ENCODE assay signal across 18 cellular contexts in genomic region chr11:119816660-119817059, GRCh38.
"Had no signal": no experiment of that assay in that cellular context is flagged by ENCODE, and none has a peak within 500 bp of the region (broad histone marks: within the 10 kb centered on the region; RNA-seq: fewer than 3 reads in every experiment).

No MANE protein-coding gene starts in this region.

- ATAC-seq: activated CD4-positive, CD25-positive, alpha-beta regulatory T cell treated with anti-CD3 and anti-CD28 coated beads, Interleukin-2, amount 50 U/mL, for 24 hours; activated T-cell treated with anti-CD3 and anti-CD28 coated beads, Interleukin-2, amount 50 U/mL, for 4 hours; body of pancreas; foreskin keratinocyte; lower lobe of right lung had no signal

- DNase-seq: activated CD4-positive, alpha-beta T cell treated with anti-CD3 and anti-CD28 coated beads, Interleukin-2, amount 50 U/mL, for 48 hours; activated effector memory CD4-positive, alpha-beta T cell treated with anti-CD3 and anti-CD28 coated beads, Interleukin-2, amount 50 U/mL, for 16 hours; activated T-cell treated with anti-CD3 and anti-CD28 coated beads, Interleukin-2, amount 50 U/mL, for 4 hours; body of pancreas; cerebellar nuclear complex; effector memory CD4-positive, alpha-beta T cell; foreskin keratinocyte; glutamatergic neuron; lower lobe of right lung; stimulated activated CD4-positive, alpha-beta T cell treated with anti-CD3 and anti-CD28 coated beads, Interleukin-2, amount 100 ng/mL, for 48 hours; stimulated activated naive CD4-positive, alpha-beta T cell; substantia nigra; SW 1271 had no signal

- H3K9me3 ChIP-seq: body of pancreas, lower lobe of right lung, vagina had no signal

- FAIRE-seq: TTC549 had no signal

- H3K36me3 ChIP-seq: lower lobe of right lung, tibial nerve, vagina had no signal

- H3K9ac ChIP-seq: parathyroid adenoma had no signal

- H3K4me3 ChIP-seq: body of pancreas, lower lobe of right lung, tibial nerve, vagina had no signal

- H3K4me1 ChIP-seq: body of pancreas, foreskin keratinocyte, lower lobe of right lung, parathyroid adenoma, vagina had no signal

- H3K27ac ChIP-seq: body of pancreas, foreskin keratinocyte, lower lobe of right lung, parathyroid adenoma, tibial nerve, vagina had no signal

- H3K79me2 ChIP-seq: parathyroid adenoma had no signal

- H3K27me3 ChIP-seq: body of pancreas, tibial nerve, vagina had no signal

- H2AFZ ChIP-seq: parathyroid adenoma had no signal
